In the genomic region with DNA sequence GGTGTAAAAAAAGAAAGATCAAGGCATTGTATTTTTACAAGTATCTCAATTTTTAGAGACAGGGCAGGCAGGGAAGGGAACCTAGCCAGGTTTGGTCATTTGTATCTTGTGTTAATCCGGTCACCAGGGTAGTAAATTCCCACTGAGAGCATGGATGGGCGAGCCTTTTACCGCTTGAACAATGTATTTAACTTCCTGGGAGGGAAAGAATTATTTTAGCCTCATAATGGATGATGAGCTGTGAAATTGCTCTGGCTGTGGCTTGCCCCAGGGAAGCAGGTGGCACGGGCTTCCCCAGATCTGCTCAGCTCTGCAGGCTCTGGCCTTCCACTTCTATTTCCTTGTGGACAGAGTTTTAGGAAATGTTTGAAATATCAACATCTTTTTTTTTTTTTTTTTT, we compare ENCODE assay signal across 24 cellular contexts.
DNase-seq lines count a peak whose midpoint lies in the region; ATAC-seq and TF ChIP-seq lines count a peak whose summit lies in the region.
"Had no signal": no experiment of that assay in that cellular context is flagged by ENCODE, and none has a peak within 500 bp of the region (broad histone marks: within the 10 kb centered on the region; RNA-seq: fewer than 3 reads in every experiment).

No MANE protein-coding gene starts in this region.

- ATAC-seq in HG02759 (IDR thresholded peaks at IDR 0.05; ENCODE audit: unreplicated experiment) = no peak
- ATAC-seq in left cardiac atrium = no peak
- ATAC-seq: activated CD8-positive, alpha-beta T cell treated with anti-CD3 and anti-CD28 coated beads, Interleukin-2, amount 10 ng/mL, durations not matched to agents 7 days and 5 days; left lobe of liver; Right ventricle myocardium inferior had no signal

- TF ChIP-seq RAD21 in Ishikawa (IDR thresholded peaks at IDR 0.05; ENCODE audit: low read depth) = no peak

- intact Hi-C loops in left cardiac atrium (cut with DNase I) = no loop called here

- no peak for TF ChIP-seq EP300 in Ishikawa (IDR thresholded peaks at IDR 0.05; ENCODE audit: borderline replicate concordance)

- DNase-seq in NCI-H1436 (lab: John Stamatoyannopoulos, UW) (peak; percentile 11), NCI-H1436 treated with DMSO at 0.1 percent for 48 hours (lab: John Stamatoyannopoulos, UW) (no peak), NCI-H345 treated with DMSO at 0.1 percent for 48 hours (lab: John Stamatoyannopoulos, UW; ENCODE audit: unreplicated experiment) (peak; percentile 53), left kidney (ENCODE audit: low read depth, low spot score) (peak; percentile 54), anterior cingulate cortex (lab: John Stamatoyannopoulos, UW) (no peak), left cardiac atrium (no peak)
- DNase-seq: 8988T; activated B cell treated with CpG ODN at 0.5 μM for 24 hours; activated CD8-positive, alpha-beta T cell treated with anti-CD3 and anti-CD28 coated beads, Interleukin-2, amount 10 ng/mL, durations not matched to agents 7 days and 5 days; activated gamma-delta T cell; activated T-cell treated with anti-CD3 and anti-CD28 coated beads for 4 hours; CD4-positive, alpha-beta T cell; effector memory CD4-positive, alpha-beta T cell; erythroblast; GDM1; GOT3; mesendoderm; naive B cell; NCI-H526; T1000 had no signal

TF ChIP-seq in Ishikawa, 13 proteins besides CTCF, POLR2A, EP300 and RAD21:
- TF ChIP-seq TEAD4 (IDR thresholded peaks at IDR 0.05) = peak; percentile 34; the same call in 1 of the 2 replicates
- peak; percentile 82 for TF ChIP-seq NFIC (IDR thresholded peaks at IDR 0.05)
- TF ChIP-seq EGR1 (IDR thresholded peaks at IDR 0.05) = no peak
- no peak for TF ChIP-seq TAF1 (IDR thresholded peaks at IDR 0.05; ENCODE audit: low read depth)
- TF ChIP-seq REST (IDR thresholded peaks at IDR 0.05; ENCODE audit: low read depth) = no peak
- TF ChIP-seq, protein P1, sequence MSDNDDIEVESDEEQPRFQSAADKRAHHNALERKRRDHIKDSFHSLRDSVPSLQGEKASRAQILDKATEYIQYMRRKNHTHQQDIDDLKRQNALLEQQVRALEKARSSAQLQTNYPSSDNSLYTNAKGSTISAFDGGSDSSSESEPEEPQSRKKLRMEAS (IDR thresholded peaks at IDR 0.05) = no peak
- peak; percentile 54; the same call in 1 of the 2 replicates for TF ChIP-seq TCF12 (IDR thresholded peaks at IDR 0.05; ENCODE audit: low read depth)

Comparison
In these comparisons a context has a peak if more than half of its experiments do, and no peak if none do; other contexts are left out.
1. DNase-seq: peak in NCI-H1436 (single experiment), NCI-H345 treated with DMSO at 0.1 percent for 48 hours (single experiment) and left kidney (single experiment); none in NCI-H1436 treated with DMSO at 0.1 percent for 48 hours (single experiment), anterior cingulate cortex (0 of 58) and left cardiac atrium (single experiment).